ENCODE assay signal across 9 cellular contexts in the genomic region with DNA sequence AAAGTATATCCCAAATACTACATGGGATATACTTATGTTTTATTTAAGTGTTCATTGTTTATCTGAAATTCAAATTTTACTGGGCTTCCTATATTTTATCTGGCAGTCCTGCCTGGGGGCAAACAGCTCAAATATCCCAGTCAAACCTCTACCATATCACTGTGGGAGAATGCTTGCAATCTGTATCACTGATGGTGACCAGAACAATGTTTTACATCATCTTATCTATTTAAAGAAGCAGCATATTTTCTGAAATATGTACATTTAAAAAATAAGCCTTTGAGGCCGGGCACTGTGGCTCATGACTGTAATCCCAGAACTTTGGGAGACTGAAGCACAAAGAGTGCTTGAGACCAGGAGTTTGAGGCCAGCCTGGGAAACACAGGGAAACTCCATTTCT.
"Had no signal": no experiment of that assay in that cellular context is flagged by ENCODE, and none has a peak within 500 bp of the region (broad histone marks: within the 10 kb centered on the region; RNA-seq: fewer than 3 reads in every experiment).

No MANE protein-coding gene starts in this region.

- H3K9me3 ChIP-seq: HAP-1 had no signal

- H2AFZ ChIP-seq: GM23248 had no signal

- DNase-seq: GM23248, GOT3, H7, HFFc6, KBM-7 had no signal

- H3K9ac ChIP-seq: GM23248, KMS-11 had no signal

- H3K36me3 ChIP-seq: HAP-1 had no signal

- H3K4me1 ChIP-seq: HAP-1 had no signal

- H3K27ac ChIP-seq: GM23248, HL-60, KMS-11 had no signal

- H3K4me3 ChIP-seq: GM23248, HAP-1 had no signal

- FAIRE-seq: HepG2 had no signal

- H3K4me2 ChIP-seq: KMS-11 had no signal
